In genomic region chr2:226136739-226137138, GRCh38 we compare ENCODE assay signal across 8 cellular contexts.
DNase-seq lines count a peak whose midpoint lies in the region; ATAC-seq and TF ChIP-seq lines count a peak whose summit lies in the region.
"Had no signal": no experiment of that assay in that cellular context is flagged by ENCODE, and none has a peak within 500 bp of the region (broad histone marks: within the 10 kb centered on the region; RNA-seq: fewer than 3 reads in every experiment).

No MANE protein-coding gene starts in this region.

- H3K4me3 ChIP-seq in spleen = peak overlapping the region in 1 of 8 donors; percentile 4

- 32 to 46% (median 38%) methylated on average over 4 of the region's 4 CpGs for WGBS in spleen, 5 donors

- intact Hi-C loops in spleen (cut with DNase I; ENCODE audit: low total_unique reads) = no loop called here

- no peaks in the 10 kb centered on the region for H3K9me3 ChIP-seq in spleen

- ATAC-seq in GM19395 (IDR thresholded peaks at IDR 0.05; ENCODE audit: unreplicated experiment) = peak; percentile 49
- ATAC-seq in HG03378 (IDR thresholded peaks at IDR 0.05; ENCODE audit: unreplicated experiment) = peak; percentile 65

- H3K27ac ChIP-seq in spleen = peak overlapping the region in 6 of 8 donors; percentile 24 to 80 (median 72)

- no peak for TF ChIP-seq POLR2A in spleen (IDR thresholded peaks at IDR 0.05)

- no peaks in the 10 kb centered on the region for H3K36me3 ChIP-seq in spleen

- no peaks in the 10 kb centered on the region for H3K27me3 ChIP-seq in spleen (replicated peaks in 1 of 7)

- no peak for TF ChIP-seq CTCF in spleen (IDR thresholded peaks at IDR 0.05 in 8 of 11, conservative IDR thresholded peaks at IDR 0.05 in 3 of 11)

- DNase-seq in UCSD-AML1 (lab: John Stamatoyannopoulos, UW; ENCODE audit: unreplicated experiment) (peak; percentile 9), spleen (peak; percentile 75), DMS79 treated with DMSO at 0.1 percent for 48 hours (lab: John Stamatoyannopoulos, UW) (no peak), DMS153 (lab: John Stamatoyannopoulos, UW) (no peak), hippocampal formation (lab: John Stamatoyannopoulos, UW) (no peak)
- DNase-seq: NCI-H2107 had no signal

- H3K4me1 ChIP-seq in spleen = peaks cover 0 to 16% (median 7%) of the 10 kb centered on the region in 6 donors

Comparison
In these comparisons a context has a peak if more than half of its experiments do, and no peak if none do; other contexts are left out.
1. DNase-seq: peak in UCSD-AML1 (single experiment) and spleen (single experiment); none in DMS79 treated with DMSO at 0.1 percent for 48 hours (single experiment), DMS153 (single experiment) and hippocampal formation (0 of 2).